Comparison of ENCODE assay signal across 8 cellular contexts in the genomic region with DNA sequence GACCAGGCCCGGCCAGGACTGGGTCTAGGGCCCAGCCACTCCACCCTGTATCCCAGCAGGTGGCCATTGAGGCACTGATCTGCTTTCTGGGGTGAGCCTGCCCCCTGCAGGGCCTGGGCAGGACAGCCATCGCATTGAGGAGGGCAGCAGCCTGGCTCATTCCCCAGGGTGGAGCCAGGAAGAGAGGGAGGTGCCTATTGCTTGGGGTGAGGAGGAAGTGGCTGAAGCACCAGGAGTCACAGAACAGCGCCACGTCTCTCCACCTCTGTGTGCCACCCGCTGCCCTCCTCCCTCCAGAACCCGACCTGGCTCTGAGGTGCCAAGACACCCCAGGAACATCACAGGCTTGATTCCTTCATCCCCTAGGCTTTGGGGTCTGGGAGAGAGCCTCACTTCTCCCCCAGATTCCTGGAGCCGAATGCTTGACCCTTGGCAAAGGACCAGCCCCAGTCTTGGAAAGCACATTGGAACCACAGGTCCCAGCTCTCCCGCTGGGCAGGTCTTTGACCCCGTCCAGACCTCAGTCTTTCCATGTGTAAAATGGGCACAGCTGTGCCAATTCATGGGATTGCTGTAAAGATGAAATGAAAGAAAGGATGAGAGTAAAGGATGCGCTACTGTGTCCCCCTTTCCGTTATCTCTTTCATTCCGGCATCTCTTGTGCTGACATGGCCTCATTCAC. TPM values are rescaled to one million over a fixed set of nuclear protein-coding genes. Genes with fewer than 3 reads are reported as not detected.
A peak's percentile ranks its signal among the peaks of the same experiment; 100 is the strongest.
DNase-seq lines count a peak whose midpoint lies in the region; ATAC-seq and TF ChIP-seq lines count a peak whose summit lies in the region.

No MANE protein-coding gene starts in this region.

- H3K27ac ChIP-seq in 22Rv1: no peak overlapping the region
- H3K27ac ChIP-seq in RWPE1: peak overlapping the region; percentile 80

- peaks cover 3% of the 10 kb centered on the region for H3K27me3 Mint-ChIP-seq in activated T-helper 1 cell treated with anti-CD3 and anti-CD28 coated beads, Interleukin-12 subunit alpha, Interleukin-12 subunit beta, Interleukin-2, Interleukin-4 antibody, amounts not matched to agents 30 ng/mL and 10 ng/mL and 1 ng/mL, durations not matched to agents 14 hours and 24 hours and 36 hours (ENCODE audit: insufficient read depth)

- POLR2A ChIA-PET in RWPE1 (lab: Yijun Ruan, JAX; ENCODE audit: low non-redundant PET): no interaction called here

- no peak overlapping the region for H3K4me3 Mint-ChIP-seq in activated T-helper 1 cell treated with anti-CD3 and anti-CD28 coated beads, Interleukin-12 subunit alpha, Interleukin-12 subunit beta, Interleukin-2, Interleukin-4 antibody, amounts not matched to agents 30 ng/mL and 10 ng/mL and 1 ng/mL, durations not matched to agents 14 hours and 24 hours and 36 hours

- H3K36me3 Mint-ChIP-seq in activated T-helper 1 cell treated with anti-CD3 and anti-CD28 coated beads, Interleukin-12 subunit alpha, Interleukin-12 subunit beta, Interleukin-2, Interleukin-4 antibody, amounts not matched to agents 30 ng/mL and 10 ng/mL and 1 ng/mL, durations not matched to agents 14 hours and 24 hours and 36 hours (ENCODE audit: low read depth): no peaks in the 10 kb centered on the region

- TF ChIP-seq CTCF in 22Rv1 (IDR thresholded peaks at IDR 0.05) (peak; percentile 64), GM12873 (IDR thresholded peaks at IDR 0.05; ENCODE audit: insufficient read depth, low read depth, low read length, missing control alignments) (peak; percentile 71), RWPE1 (conservative IDR thresholded peaks at IDR 0.05; ENCODE audit: low read depth) (no peak; the same call in 1 of the 2 replicates)

- no peak for ATAC-seq in GM18498 (IDR thresholded peaks at IDR 0.05; ENCODE audit: unreplicated experiment)

- H3K27ac Mint-ChIP-seq in activated T-helper 1 cell treated with anti-CD3 and anti-CD28 coated beads, Interleukin-12 subunit alpha, Interleukin-12 subunit beta, Interleukin-2, Interleukin-4 antibody, amounts not matched to agents 30 ng/mL and 10 ng/mL and 1 ng/mL, durations not matched to agents 14 hours and 24 hours and 36 hours: no peak overlapping the region

- DNase-seq in HPDE6-E6E7 (ENCODE audit: extremely low spot score) (peak; percentile 95), RWPE1 (ENCODE audit: low spot score) (peak; percentile 76), foreskin melanocyte (peak; percentile 74), posterior vena cava (ENCODE audit: low spot score) (peak; percentile 92)
- peak; percentile 62 for DNase-seq in activated T-helper 1 cell treated with anti-CD3 and anti-CD28 coated beads, Interleukin-12 subunit alpha, Interleukin-12 subunit beta, Interleukin-2, Interleukin-4 antibody, amounts not matched to agents 30 ng/mL and 10 ng/mL and 1 ng/mL, durations not matched to agents 14 hours and 24 hours and 36 hours (ENCODE audit: low spot score)

- CTCF ChIA-PET in RWPE1 (lab: Yijun Ruan, JAX): interaction anchor here (0.6 to 0.8 kb wide), 3 partner anchors 110 to 167 kb away, joined by 3 read pairs; no protein-coding TSS in a partner anchor

- no peaks in the 10 kb centered on the region for H3K9me3 Mint-ChIP-seq in activated T-helper 1 cell treated with anti-CD3 and anti-CD28 coated beads, Interleukin-12 subunit alpha, Interleukin-12 subunit beta, Interleukin-2, Interleukin-4 antibody, amounts not matched to agents 30 ng/mL and 10 ng/mL and 1 ng/mL, durations not matched to agents 14 hours and 24 hours and 36 hours

- intact Hi-C loops in activated T-helper 1 cell treated with anti-CD3 and anti-CD28 coated beads, Interleukin-12 subunit alpha, Interleukin-12 subunit beta, Interleukin-2, Interleukin-4 antibody, amounts not matched to agents 30 ng/mL and 10 ng/mL and 1 ng/mL, durations not matched to agents 14 hours and 24 hours and 36 hours (cut with micrococcal nuclease): loop anchor here (1.0 kb wide), 1 partner anchor 588 kb away; no protein-coding TSS in a partner anchor
- intact Hi-C loops in posterior vena cava (cut with DNase I): no loop called here

- no peaks in the 10 kb centered on the region for H3K4me1 Mint-ChIP-seq in activated T-helper 1 cell treated with anti-CD3 and anti-CD28 coated beads, Interleukin-12 subunit alpha, Interleukin-12 subunit beta, Interleukin-2, Interleukin-4 antibody, amounts not matched to agents 30 ng/mL and 10 ng/mL and 1 ng/mL, durations not matched to agents 14 hours and 24 hours and 36 hours (ENCODE audit: low read depth)

RNA-seq across cellular contexts. Expression of a gene that starts 7.2 kb away (rescaled TPM):
- total RNA-seq in activated T-helper 1 cell treated with anti-CD3 and anti-CD28 coated beads, Interleukin-12 subunit alpha, Interleukin-12 subunit beta, Interleukin-2, Interleukin-4 antibody, amounts not matched to agents 30 ng/mL and 10 ng/mL and 1 ng/mL, durations not matched to agents 14 hours and 24 hours and 36 hours: not detected in 2 replicates
- total RNA-seq in posterior vena cava: not detected

RNA-seq across cellular contexts. Expression of a gene that starts 8.5 kb away (rescaled TPM):
- total RNA-seq in activated T-helper 1 cell treated with anti-CD3 and anti-CD28 coated beads, Interleukin-12 subunit alpha, Interleukin-12 subunit beta, Interleukin-2, Interleukin-4 antibody, amounts not matched to agents 30 ng/mL and 10 ng/mL and 1 ng/mL, durations not matched to agents 14 hours and 24 hours and 36 hours: not detected in 2 replicates
- total RNA-seq in posterior vena cava: not detected

RNA-seq across cellular contexts. Expression of a gene that starts 16.0 kb away (rescaled TPM):
- total RNA-seq in activated T-helper 1 cell treated with anti-CD3 and anti-CD28 coated beads, Interleukin-12 subunit alpha, Interleukin-12 subunit beta, Interleukin-2, Interleukin-4 antibody, amounts not matched to agents 30 ng/mL and 10 ng/mL and 1 ng/mL, durations not matched to agents 14 hours and 24 hours and 36 hours: not detected in 2 replicates
- total RNA-seq in posterior vena cava: not detected

RNA-seq across cellular contexts. Expression of a gene that starts 21.7 kb away (rescaled TPM):
- total RNA-seq in activated T-helper 1 cell treated with anti-CD3 and anti-CD28 coated beads, Interleukin-12 subunit alpha, Interleukin-12 subunit beta, Interleukin-2, Interleukin-4 antibody, amounts not matched to agents 30 ng/mL and 10 ng/mL and 1 ng/mL, durations not matched to agents 14 hours and 24 hours and 36 hours: not detected in 2 replicates
- not detected for total RNA-seq in posterior vena cava

RNA-seq across cellular contexts. Expression of a gene that starts 29.8 kb away (rescaled TPM):
- total RNA-seq in activated T-helper 1 cell treated with anti-CD3 and anti-CD28 coated beads, Interleukin-12 subunit alpha, Interleukin-12 subunit beta, Interleukin-2, Interleukin-4 antibody, amounts not matched to agents 30 ng/mL and 10 ng/mL and 1 ng/mL, durations not matched to agents 14 hours and 24 hours and 36 hours: not detected in 2 replicates
- under 1 TPM in 1 of 2 donors, not detected in 1; 0.23 TPM for total RNA-seq in posterior vena cava
